8 cellular contexts compared by ENCODE assay signal in the genomic region with DNA sequence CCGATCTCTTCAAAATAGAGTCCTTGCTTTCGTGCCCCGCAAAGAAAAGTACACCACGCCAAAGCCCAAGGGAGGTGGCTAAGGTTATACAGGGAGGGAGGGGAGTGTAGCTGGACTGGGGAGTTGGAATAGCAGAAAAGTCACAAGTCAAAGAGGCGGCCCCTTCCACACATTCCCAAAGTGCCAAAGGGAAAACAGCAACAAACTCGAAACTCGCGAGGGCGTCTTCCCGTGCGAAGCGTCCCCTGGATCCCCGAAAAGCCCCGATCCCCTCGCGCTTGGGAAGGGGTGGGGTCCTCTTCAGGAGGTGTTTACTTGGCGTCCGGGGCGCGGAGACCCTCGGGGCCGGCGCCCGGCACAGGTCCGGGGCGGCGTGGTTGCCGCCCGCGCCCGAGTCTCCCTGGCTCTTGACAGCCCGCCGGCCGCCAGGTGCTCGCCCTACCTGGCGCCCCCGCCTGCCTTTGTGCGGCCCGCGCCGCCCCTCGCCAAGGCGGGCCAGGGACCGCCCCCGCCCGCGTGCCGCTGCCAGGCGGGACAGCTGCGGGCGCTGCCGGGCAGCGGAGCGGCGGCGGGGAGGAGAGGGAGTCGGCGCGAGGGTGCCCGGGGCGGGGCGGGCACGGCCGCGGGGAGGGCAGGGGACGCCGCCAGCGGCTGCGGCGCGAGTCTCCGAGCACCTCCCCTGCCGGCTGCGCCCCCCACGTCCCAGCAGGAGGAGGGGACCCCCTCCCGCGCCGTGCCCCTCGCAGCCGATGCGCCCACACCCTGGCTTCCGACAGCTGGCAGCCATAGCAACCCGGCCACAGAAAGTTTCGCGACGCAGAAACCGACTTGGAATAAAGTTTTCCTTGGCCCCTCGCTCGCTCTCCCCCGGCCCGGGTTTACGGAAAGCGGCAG. TPM values are rescaled to one million over a fixed set of nuclear protein-coding genes. Genes with fewer than 3 reads are reported as not detected.
DNase-seq lines count a peak whose midpoint lies in the region; ATAC-seq and TF ChIP-seq lines count a peak whose summit lies in the region.

No MANE protein-coding gene starts in this region.

- CTCF ChIA-PET in CD8-positive, alpha-beta memory T cell (lab: Charles Lee) = no interaction called here

- H3K27me3 Mint-ChIP-seq in CD8-positive, alpha-beta memory T cell = peaks cover 43 to 63% of the 10 kb centered on the region in 2 donors
- H3K27me3 Mint-ChIP-seq in activated naive CD8-positive, alpha-beta T cell treated with anti-CD3 and anti-CD28 coated beads, Interleukin-2, amount 50 U/mL, for 24 hours = peaks cover 43% of the 10 kb centered on the region

- 1% methylated on average over 42 of the region's 93 CpGs for WGBS in hepatocyte (ENCODE audit: low lambda C conversion rate, missing lambda C conversion rate)

- peak overlapping the region in 3 of 8 donors; percentile 21 to 85 (median 70) for H3K27ac Mint-ChIP-seq in CD8-positive, alpha-beta memory T cell
- H3K27ac Mint-ChIP-seq in activated naive CD8-positive, alpha-beta T cell treated with anti-CD3 and anti-CD28 coated beads, Interleukin-2, amount 50 U/mL, for 24 hours = peak overlapping the region; percentile 87

- TF ChIP-seq CTCF in LNCaP clone FGC (IDR thresholded peaks at IDR 0.05; ENCODE audit: control insufficient read depth, extremely low read depth, insufficient read depth) (no peak), hepatocyte (IDR thresholded peaks at IDR 0.05; ENCODE audit: poor library complexity) (no peak)

- H3K4me2 ChIP-seq in hepatocyte = peak overlapping the region; percentile 81

- peak overlapping the region; percentile 78 for H3K9ac ChIP-seq in rectal smooth muscle tissue (ENCODE audit: low read length)

- no peak overlapping the region for H3K27ac ChIP-seq in CD8-positive, alpha-beta memory T cell (ENCODE audit: low read depth, low read length)
- H3K27ac ChIP-seq in hepatocyte = peak overlapping the region; percentile 83
- peak overlapping the region; percentile 95 for H3K27ac ChIP-seq in rectal smooth muscle tissue (ENCODE audit: low read depth, low read length)

- H3K79me2 ChIP-seq in hepatocyte = peaks cover 46% of the 10 kb centered on the region

- peaks cover 0 to 5% (median 0%) of the 10 kb centered on the region in 3 donors for H3K36me3 Mint-ChIP-seq in CD8-positive, alpha-beta memory T cell
- H3K36me3 Mint-ChIP-seq in activated naive CD8-positive, alpha-beta T cell treated with anti-CD3 and anti-CD28 coated beads, Interleukin-2, amount 50 U/mL, for 24 hours (ENCODE audit: low read depth) = peaks cover 6% of the 10 kb centered on the region

- H3K4me3 ChIP-seq in CD8-positive, alpha-beta memory T cell (ENCODE audit: low read length) = peak overlapping the region; percentile 50
- H3K4me3 ChIP-seq in LNCaP clone FGC (ENCODE audit: low read depth, low read length) (peak overlapping the region; percentile 74), hepatocyte (peak overlapping the region; percentile 85), rectal smooth muscle tissue (ENCODE audit: low read length) (peak overlapping the region; percentile 86)

- H3K4me1 Mint-ChIP-seq in CD8-positive, alpha-beta memory T cell = peaks cover 17 to 23% (median 21%) of the 10 kb centered on the region in 3 donors
- peaks cover 30% of the 10 kb centered on the region for H3K4me1 Mint-ChIP-seq in activated naive CD8-positive, alpha-beta T cell treated with anti-CD3 and anti-CD28 coated beads, Interleukin-2, amount 50 U/mL, for 24 hours

- peaks cover 0 to 2% (median 0%) of the 10 kb centered on the region in 5 donors for H3K9me3 Mint-ChIP-seq in CD8-positive, alpha-beta memory T cell
- H3K9me3 Mint-ChIP-seq in activated naive CD8-positive, alpha-beta T cell treated with anti-CD3 and anti-CD28 coated beads, Interleukin-2, amount 50 U/mL, for 24 hours = no peaks in the 10 kb centered on the region

- peak in 2 of 5 donors; percentile 12 to 19 for DNase-seq in CD8-positive, alpha-beta memory T cell
- DNase-seq in LNCaP clone FGC (ENCODE audit: low read depth) = no peak
- DNase-seq in activated naive CD8-positive, alpha-beta T cell treated with anti-CD3 and anti-CD28 coated beads, Interleukin-2, amount 50 U/mL, for 24 hours = peak; percentile 39
- DNase-seq in hepatocyte (ENCODE audit: low spot score) = peak; percentile 75
- DNase-seq in DMS153 treated with DMSO at 0.1 percent for 48 hours (lab: John Stamatoyannopoulos, UW; ENCODE audit: unreplicated experiment) = no peak

- peak; percentile 17 for ATAC-seq in GM19455 (IDR thresholded peaks at IDR 0.05; ENCODE audit: unreplicated experiment)
- peak; percentile 27 for ATAC-seq in activated naive CD8-positive, alpha-beta T cell treated with anti-CD3 and anti-CD28 coated beads, Interleukin-2, amount 50 U/mL, for 24 hours
- ATAC-seq in GM18873 (IDR thresholded peaks at IDR 0.05; ENCODE audit: low FRiP score, unreplicated experiment) = no peak

- H3K4me3 Mint-ChIP-seq in CD8-positive, alpha-beta memory T cell = peak overlapping the region; percentile 88 to 95 (median 92)
- peak overlapping the region; percentile 90 for H3K4me3 Mint-ChIP-seq in activated naive CD8-positive, alpha-beta T cell treated with anti-CD3 and anti-CD28 coated beads, Interleukin-2, amount 50 U/mL, for 24 hours

- peaks cover 35% of the 10 kb centered on the region for H3K27me3 ChIP-seq in CD8-positive, alpha-beta memory T cell (ENCODE audit: insufficient read depth, low read length, poor library complexity, severe bottlenecking)
- H3K27me3 ChIP-seq in hepatocyte (no peaks in the 10 kb centered on the region), rectal smooth muscle tissue (ENCODE audit: control insufficient read depth, insufficient read depth, low read length) (no peaks in the 10 kb centered on the region)

- no peaks in the 10 kb centered on the region for H3K9me3 ChIP-seq in CD8-positive, alpha-beta memory T cell (ENCODE audit: low read length)
- H3K9me3 ChIP-seq in hepatocyte (ENCODE audit: low read depth) = no peaks in the 10 kb centered on the region

- no peaks in the 10 kb centered on the region for H3K36me3 ChIP-seq in CD8-positive, alpha-beta memory T cell (ENCODE audit: insufficient read depth, low read length)
- H3K36me3 ChIP-seq in hepatocyte (replicated peaks; ENCODE audit: insufficient read depth, low read depth) = no peaks in the 10 kb centered on the region
- H3K36me3 ChIP-seq in rectal smooth muscle tissue (ENCODE audit: control insufficient read depth, insufficient read depth, low read length) = no peaks in the 10 kb centered on the region

- POLR2A ChIA-PET in CD8-positive, alpha-beta memory T cell (lab: Charles Lee) = no interaction called here

- H2AFZ ChIP-seq in hepatocyte = peak overlapping the region; percentile 72

- no peaks in the 10 kb centered on the region for H3K9me2 ChIP-seq in hepatocyte (replicated peaks; ENCODE audit: insufficient read depth)

- H3K4me1 ChIP-seq in CD8-positive, alpha-beta memory T cell (ENCODE audit: insufficient read depth, low read length) = peaks cover 5% of the 10 kb centered on the region
- H3K4me1 ChIP-seq in hepatocyte (ENCODE audit: insufficient read depth) = no peaks in the 10 kb centered on the region
- H3K4me1 ChIP-seq in rectal smooth muscle tissue (ENCODE audit: control insufficient read depth, insufficient read depth, low read length) = no peaks in the 10 kb centered on the region

- peaks cover 9% of the 10 kb centered on the region for H4K20me1 ChIP-seq in hepatocyte (ENCODE audit: insufficient read depth, poor library complexity, severe bottlenecking)

RNA-seq across cellular contexts. Expression of gene MYO1E, which starts 1.0 kb away (rescaled TPM):
- 10 to 100 TPM; 15.3 to 15.4 TPM for total RNA-seq in CD8-positive, alpha-beta memory T cell
- 1.1 TPM for polyA plus RNA-seq in CD8-positive, alpha-beta memory T cell
- 98.2 and 111 TPM in 2 replicates for total RNA-seq in hepatocyte
- 107 and 129 TPM in 2 replicates for polyA plus RNA-seq in hepatocyte

Comparison
In these comparisons a context has a peak if more than half of its experiments do, and no peak if none do; other contexts are left out.
1. DNase-seq: peak in activated naive CD8-positive, alpha-beta T cell treated with anti-CD3 and anti-CD28 coated beads, Interleukin-2, amount 50 U/mL, for 24 hours (single experiment) and hepatocyte (single experiment); none in LNCaP clone FGC (single experiment) and DMS153 treated with DMSO at 0.1 percent for 48 hours (single experiment).
2. Peak in every context shown above with its lines, with median percentiles within 50 percentile points of each other: H3K4me3 ChIP-seq.